In the genomic region with DNA sequence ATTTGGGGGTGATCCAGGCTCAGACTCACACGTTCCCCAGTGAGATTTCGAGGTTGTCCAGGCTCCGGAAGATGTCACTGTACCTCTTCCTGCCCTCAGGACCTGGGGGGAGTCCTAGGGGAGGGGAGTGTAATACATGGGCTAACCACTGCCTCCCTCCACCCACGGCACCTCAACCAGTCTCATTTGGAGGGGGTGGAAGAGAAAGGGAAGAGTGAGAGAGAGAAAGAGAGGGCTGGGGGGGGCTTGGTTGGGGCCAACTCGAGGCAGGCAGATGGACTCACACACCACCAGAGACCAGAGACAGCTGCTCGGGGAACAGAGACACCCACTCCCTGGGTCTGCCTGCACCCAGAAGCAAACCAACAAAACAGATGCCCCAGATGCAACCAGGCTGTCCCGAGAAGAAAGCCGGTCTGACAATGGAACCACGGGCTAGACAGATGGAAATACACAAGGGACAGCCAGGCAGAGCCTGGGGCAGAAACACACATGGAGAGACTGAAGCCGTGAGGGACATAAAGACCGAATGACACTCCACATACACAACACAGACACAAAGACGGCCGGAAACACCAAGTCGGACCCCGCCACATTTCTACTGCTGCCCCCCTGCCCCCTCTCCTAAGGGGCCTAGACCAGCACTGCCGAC, we compare ENCODE assay signal across 8 cellular contexts. TPM values are rescaled to one million over a fixed set of nuclear protein-coding genes. Genes with fewer than 3 reads are reported as not detected.
DNase-seq lines count a peak whose midpoint lies in the region; ATAC-seq, FAIRE-seq and TF ChIP-seq lines count a peak whose summit lies in the region.

No MANE protein-coding gene starts in this region.

- H3K36me3 Mint-ChIP-seq in CD8-positive, alpha-beta T cell = peaks cover 73% of the 10 kb centered on the region
- peaks cover 10% of the 10 kb centered on the region for H3K36me3 Mint-ChIP-seq in astrocyte (ENCODE audit: low read depth, unreplicated experiment)

- H3K27ac Mint-ChIP-seq in CD8-positive, alpha-beta T cell = peak overlapping the region; percentile 93
- H3K27ac Mint-ChIP-seq in astrocyte (ENCODE audit: unreplicated experiment) = peak overlapping the region; percentile 92

- no peaks in the 10 kb centered on the region for H3K27me3 Mint-ChIP-seq in CD8-positive, alpha-beta T cell (ENCODE audit: low read depth)
- no peaks in the 10 kb centered on the region for H3K27me3 Mint-ChIP-seq in astrocyte (ENCODE audit: low read depth, unreplicated experiment)

- intact Hi-C loops in CD8-positive, alpha-beta T cell (cut with DNase I, micrococcal nuclease) = loop anchor here (1.0 to 10.0 kb wide), 9 partner anchors 14 to 318 kb away; partner anchors contain the start of genes LPAR2 (in 2 of the 2), PBX4 (in 2 of the 2), ATP13A1 (in 1 of the 2) and MAU2 (in 1 of the 2)
- intact Hi-C loops in left lung (cut with DNase I) = no loop called here

- no peaks in the 10 kb centered on the region for H3K9me3 ChIP-seq in CD8-positive, alpha-beta T cell (ENCODE audit: low read length)
- H3K9me3 ChIP-seq in OCI-LY3 (ENCODE audit: insufficient read depth, low read length) (no peaks in the 10 kb centered on the region), astrocyte (ENCODE audit: insufficient read depth, low read depth, low read length) (no peaks in the 10 kb centered on the region), left lung (no peaks in the 10 kb centered on the region)

- POLR2A ChIA-PET in CD8-positive, alpha-beta T cell (lab: Charles Lee) = interaction anchor here (1.9 kb wide), 1 partner anchor 110 kb away, joined by 6 read pairs; no protein-coding TSS in a partner anchor

- H3K79me2 ChIP-seq in OCI-LY3 (ENCODE audit: low read length) = peaks cover 22% of the 10 kb centered on the region
- H3K79me2 ChIP-seq in astrocyte (ENCODE audit: insufficient read depth, low read length) = peaks cover 11% of the 10 kb centered on the region

- H3K4me1 Mint-ChIP-seq in CD8-positive, alpha-beta T cell (ENCODE audit: low read depth) = peaks cover 20% of the 10 kb centered on the region
- peaks cover 4% of the 10 kb centered on the region for H3K4me1 Mint-ChIP-seq in astrocyte (ENCODE audit: low read depth, unreplicated experiment)

- H3K4me2 ChIP-seq in OCI-LY3 (ENCODE audit: low read length) (peak overlapping the region; percentile 98), astrocyte (ENCODE audit: low read length) (peak overlapping the region; percentile 99)

- no peak for FAIRE-seq in astrocyte (lab: Jason Lieb, UNC)

- peaks cover 20% of the 10 kb centered on the region for H3K4me1 ChIP-seq in CD8-positive, alpha-beta T cell (ENCODE audit: insufficient read depth, low read length)
- H3K4me1 ChIP-seq in OCI-LY3 (ENCODE audit: low read length) (peaks cover 16% of the 10 kb centered on the region), astrocyte (ENCODE audit: insufficient read depth, low read length) (peaks cover 10% of the 10 kb centered on the region), left lung (peaks cover 0 to 35% of the 10 kb centered on the region in 2 donors)

- peaks cover 26% of the 10 kb centered on the region for H3K36me3 ChIP-seq in CD8-positive, alpha-beta T cell (ENCODE audit: insufficient read depth, low read length)
- H3K36me3 ChIP-seq in OCI-LY3 (replicated peaks; ENCODE audit: low read depth, low read length) (peaks cover 59% of the 10 kb centered on the region), astrocyte (ENCODE audit: insufficient read depth, low read length) (peaks cover 4% of the 10 kb centered on the region), left lung (peaks cover 0 to 76% of the 10 kb centered on the region in 2 donors)

- no peaks in the 10 kb centered on the region for H3K27me3 ChIP-seq in CD8-positive, alpha-beta T cell (ENCODE audit: insufficient read depth, low read length)
- no peaks in the 10 kb centered on the region for H3K27me3 ChIP-seq in OCI-LY3 (ENCODE audit: low read depth, low read length)
- H3K27me3 ChIP-seq in astrocyte (ENCODE audit: insufficient read depth, low read length) = no peaks in the 10 kb centered on the region
- no peaks in the 10 kb centered on the region for H3K27me3 ChIP-seq in left lung

- H3K27ac ChIP-seq in CD8-positive, alpha-beta T cell (ENCODE audit: low read depth, low read length) = peak overlapping the region; percentile 92
- peak overlapping the region; percentile 94 for H3K27ac ChIP-seq in OCI-LY3 (ENCODE audit: low read length)
- peak overlapping the region; percentile 19 for H3K27ac ChIP-seq in astrocyte (ENCODE audit: low read depth, low read length)
- peak overlapping the region; percentile 79 to 92 for H3K27ac ChIP-seq in left lung

- H4K20me1 ChIP-seq in OCI-LY3 (ENCODE audit: insufficient read depth, low read length) (no peaks in the 10 kb centered on the region), astrocyte (ENCODE audit: insufficient read depth, low read length) (peaks cover 5% of the 10 kb centered on the region)

- CTCF ChIA-PET in CD8-positive, alpha-beta T cell (lab: Charles Lee) = no interaction called here

- H2AFZ ChIP-seq in OCI-LY3 (ENCODE audit: low read depth, low read length) (no peak overlapping the region; the same call in 1 of the 2 replicates), astrocyte (ENCODE audit: low read depth, low read length) (peak overlapping the region; percentile 90)

- DNase-seq in CD8-positive, alpha-beta T cell = peak in 4 of 7 experiments; percentile 44 to 70 (median 54)
- DNase-seq in astrocyte (ENCODE audit: low read depth) (no peak), left lung (no peak), RPMI8226 (no peak), NK-92 (lab: John Stamatoyannopoulos, UW; ENCODE audit: unreplicated experiment) (no peak)
- DNase-seq in stimulated activated CD8-positive, alpha-beta memory T cell treated with anti-CD3 and anti-CD28 coated beads, Interleukin-4, amount 100 ng/mL, for 24 hours (ENCODE audit: low read depth) = peak; percentile 38

- TF ChIP-seq CTCF in CD8-positive, alpha-beta T cell (IDR thresholded peaks at IDR 0.05) = no peak
- TF ChIP-seq CTCF in OCI-LY3 (IDR thresholded peaks at IDR 0.05; ENCODE audit: low read depth, low read length) (peak; percentile 14; the same call in 1 of the 2 replicates), astrocyte (IDR thresholded peaks at IDR 0.05; ENCODE audit: insufficient read depth, low read depth, low read length) (no peak), left lung (IDR thresholded peaks at IDR 0.05) (no peak)

- ATAC-seq in CD8-positive, alpha-beta T cell = peak; percentile 39
- peak; percentile 20 for ATAC-seq in GM21723 (IDR thresholded peaks at IDR 0.05; ENCODE audit: unreplicated experiment)
- peak; percentile 4 for ATAC-seq in left lung

- H3K4me3 Mint-ChIP-seq in CD8-positive, alpha-beta T cell = peak overlapping the region; percentile 95
- peak overlapping the region; percentile 95 for H3K4me3 Mint-ChIP-seq in astrocyte (ENCODE audit: unreplicated experiment)

- no peaks in the 10 kb centered on the region for H3K9me3 Mint-ChIP-seq in CD8-positive, alpha-beta T cell
- H3K9me3 Mint-ChIP-seq in astrocyte (ENCODE audit: unreplicated experiment) = no peaks in the 10 kb centered on the region

- H3K4me3 ChIP-seq in CD8-positive, alpha-beta T cell (ENCODE audit: low read depth, low read length) = peak overlapping the region; percentile 100
- H3K4me3 ChIP-seq in OCI-LY3 (ENCODE audit: low read length) = peak overlapping the region; percentile 90
- peak overlapping the region; percentile 94 for H3K4me3 ChIP-seq in astrocyte (ENCODE audit: insufficient read depth, low read depth, low read length)
- peak overlapping the region; percentile 83 to 91 for H3K4me3 ChIP-seq in left lung

- H3K9ac ChIP-seq in OCI-LY3 (ENCODE audit: low read length) = peak overlapping the region; percentile 99
- H3K9ac ChIP-seq in astrocyte (ENCODE audit: low read length) = peak overlapping the region; percentile 90

RNA-seq across cellular contexts. Expression of gene GMIP, which starts 0.8 kb away (rescaled TPM):
- 10 to 100 TPM; 82.7 to 85.7 TPM for total RNA-seq in CD8-positive, alpha-beta T cell
- 30.7 and 32.4 TPM in 2 replicates for total RNA-seq in astrocyte
- total RNA-seq in left lung = 10 to 100 TPM; 21.5 to 57.2 TPM

RNA-seq across cellular contexts. Expression of gene LPAR2, which starts 14.6 kb away (rescaled TPM):
- total RNA-seq in CD8-positive, alpha-beta T cell = 10 to 100 TPM; 63.8 to 67.4 TPM
- total RNA-seq in astrocyte (16.7 and 20.1 TPM in 2 replicates), left lung (10 to 100 TPM; 16.1 to 36.2 TPM)

RNA-seq across cellular contexts. Expression of gene ATP13A1, which starts 20.8 kb away (rescaled TPM):
- total RNA-seq in CD8-positive, alpha-beta T cell = 10 to 100 TPM; 79.4 to 87.9 TPM
- 65.2 and 71.7 TPM in 2 replicates for total RNA-seq in astrocyte
- 10 to 100 TPM; 51.2 to 74.8 TPM for total RNA-seq in left lung

RNA-seq across cellular contexts. Expression of gene PBX4, which starts 24.1 kb away (rescaled TPM):
- 10 to 100 TPM; 44.4 to 48.8 TPM for total RNA-seq in CD8-positive, alpha-beta T cell
- 0.75 and 0.93 TPM in 2 replicates for total RNA-seq in astrocyte
- 1 to 10 TPM; 1.8 to 3.4 TPM for total RNA-seq in left lung

RNA-seq across cellular contexts. Expression of gene ZNF101, which starts 26.0 kb away (rescaled TPM):
- total RNA-seq in CD8-positive, alpha-beta T cell = 10 to 100 TPM; 71.2 to 75.5 TPM
- 8.9 and 9.3 TPM in 2 replicates for total RNA-seq in astrocyte
- total RNA-seq in left lung = 10 to 100 TPM in 1 of 2 donors, 1 to 10 TPM in 1; 9.7 to 13.6 TPM

Comparison
In these comparisons a context has a peak if more than half of its experiments do, and no peak if none do; other contexts are left out.
1. DNase-seq: peak in CD8-positive, alpha-beta T cell (4 of 7) and stimulated activated CD8-positive, alpha-beta memory T cell treated with anti-CD3 and anti-CD28 coated beads, Interleukin-4, amount 100 ng/mL, for 24 hours (single experiment); none in astrocyte (single experiment), left lung (0 of 2), RPMI8226 (single experiment) and NK-92 (single experiment).
2. H3K27ac ChIP-seq: peak in every context shown above with its lines; median percentile 94 in OCI-LY3; 92 in CD8-positive, alpha-beta T cell; 86 in left lung; 19 in astrocyte.
3. intact Hi-C loops: an anchor here in CD8-positive, alpha-beta T cell (1.0 to 10.0 kb wide); none called in left lung.
4. Peak in every context shown above with its lines, with median percentiles within 50 percentile points of each other: ATAC-seq and H3K4me3 ChIP-seq.